Comparison of ENCODE assay signal across 8 cellular contexts in the genomic region with DNA sequence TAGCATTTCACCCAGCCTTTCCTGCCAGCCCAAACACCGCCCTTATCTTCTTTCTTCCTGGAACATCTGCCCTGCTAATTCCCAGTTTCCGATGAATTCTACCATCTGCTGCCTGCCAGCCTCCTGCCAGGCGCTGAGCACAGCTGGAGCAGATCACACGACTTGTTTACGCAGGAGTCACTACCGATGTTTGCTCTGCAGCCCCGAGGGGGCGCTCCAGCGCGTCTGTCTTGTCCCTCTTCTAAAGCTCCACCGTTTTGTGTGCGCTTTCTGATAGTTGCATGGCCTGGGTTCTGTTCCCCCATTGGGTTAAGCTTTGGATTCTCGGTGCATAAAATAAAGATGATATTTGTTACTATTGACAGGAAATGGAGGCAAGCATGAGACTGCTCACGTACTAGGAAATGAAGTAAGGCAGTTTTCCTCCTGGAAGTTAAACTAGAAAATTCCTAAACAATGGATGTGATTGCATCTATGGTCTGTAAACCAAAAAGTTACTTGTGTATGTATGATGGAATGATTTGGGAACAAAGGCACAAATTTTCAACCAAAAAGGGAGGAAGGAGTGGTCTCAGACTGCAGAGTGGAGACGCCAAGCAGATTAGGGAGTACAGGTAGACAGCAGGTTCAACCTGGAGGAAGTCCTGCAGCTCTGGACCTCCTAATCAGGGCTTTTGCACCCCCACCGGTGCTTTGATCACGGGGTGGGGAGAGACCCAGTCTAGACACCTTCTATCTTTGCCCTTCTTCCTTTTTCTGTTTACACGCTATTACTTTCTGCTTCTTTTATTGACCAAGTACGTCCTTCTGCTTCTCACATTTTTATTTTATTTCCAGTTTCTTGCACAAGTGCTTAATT. TPM values are rescaled to one million over a fixed set of nuclear protein-coding genes. Genes with fewer than 3 reads are reported as not detected.
DNase-seq lines count a peak whose midpoint lies in the region; ATAC-seq and TF ChIP-seq lines count a peak whose summit lies in the region.

No MANE protein-coding gene starts in this region.

- in situ Hi-C loops in IMR-90 (cut with MboI; ENCODE audit: low sequenced_read_pairs), result no loop called here

- CTCF ChIA-PET in IMR-90 (lab: Yijun Ruan, JAX) (interaction anchor here (0.6 to 2.6 kb wide), 11 partner anchors 9 to 319 kb away, joined by 3 to 12 read pairs (median 4); no protein-coding TSS in a partner anchor), PC-9 (lab: Charles Lee) (interaction anchor here (0.5 to 0.9 kb wide), 5 partner anchors 33 to 1899 kb away, joined by 3 to 4 read pairs (median 3); no protein-coding TSS in a partner anchor)

- no peak overlapping the region for H2BK120ac ChIP-seq in IMR-90 (ENCODE audit: low read depth, low read length)

- no peak overlapping the region for H3K56ac ChIP-seq in IMR-90 (ENCODE audit: extremely low read depth, insufficient read depth, low read length)

- peak; percentile 85 for DNase-seq in IMR-90
- peak in 1 of 2 experiments; percentile 62 for DNase-seq in PC-9
- DNase-seq in activated T-cell treated with anti-CD3 and anti-CD28 coated beads, Interleukin-2, amount 50 U/mL, for 72 hours, result peak; percentile 86 to 91
- DNase-seq in fibroblast of gingiva (ENCODE audit: low read depth), result peak; percentile 91
- DNase-seq in natural killer cell, result peak; percentile 75
- DNase-seq in stimulated activated CD8-positive, alpha-beta memory T cell treated with anti-CD3 and anti-CD28 coated beads, Interleukin-7, amount 100 ng/mL, for 48 hours (ENCODE audit: extremely low read depth in 1 of 2, low read depth in 1 of 2), result peak; percentile 78 to 81

- peaks cover 27% of the 10 kb centered on the region for H4K20me1 ChIP-seq in BLaER1
- peaks cover 23% of the 10 kb centered on the region for H4K20me1 ChIP-seq in IMR-90 (ENCODE audit: insufficient read depth, low read length)
- H4K20me1 ChIP-seq in PC-9 (ENCODE audit: insufficient read depth), result peaks cover 16% of the 10 kb centered on the region

- peaks cover 85% of the 10 kb centered on the region for H3K4me1 Mint-ChIP-seq in activated T-cell treated with anti-CD3 and anti-CD28 coated beads, Interleukin-2, amount 50 U/mL, for 72 hours (ENCODE audit: low read depth)
- peaks cover 36 to 40% of the 10 kb centered on the region in 2 donors for H3K4me1 Mint-ChIP-seq in natural killer cell

- H3K18ac ChIP-seq in IMR-90 (ENCODE audit: low read depth, low read length), result no peak overlapping the region

- no peak overlapping the region for H4K5ac ChIP-seq in IMR-90 (ENCODE audit: low read depth, low read length)

- BruUV-seq in IMR-90 (replicated peaks; lab: Mats Ljungman, UMichigan), result no TSS peak
- no TSS peak for BruUV-seq in PC-9 (replicated peaks; lab: Mats Ljungman, UMichigan)

- POLR2A ChIA-PET in IMR-90 (lab: Charles Lee; ENCODE audit: unreplicated experiment), result no interaction called here
- POLR2A ChIA-PET in PC-9 (lab: Charles Lee; ENCODE audit: unreplicated experiment), result no interaction called here

- peaks cover 4 to 7% of the 10 kb centered on the region in 2 donors for H3K9me3 Mint-ChIP-seq in activated T-cell treated with anti-CD3 and anti-CD28 coated beads, Interleukin-2, amount 50 U/mL, for 72 hours
- H3K9me3 Mint-ChIP-seq in natural killer cell, result no peaks in the 10 kb centered on the region

- peak overlapping the region; percentile 59 for H3K27ac Mint-ChIP-seq in activated T-cell treated with anti-CD3 and anti-CD28 coated beads, Interleukin-2, amount 50 U/mL, for 72 hours
- H3K27ac Mint-ChIP-seq in natural killer cell, result peak overlapping the region; percentile 26 to 73

- TF ChIP-seq POLR2A in IMR-90 (IDR thresholded peaks at IDR 0.05; ENCODE audit: low read depth, low read length), result no peak

- no peak overlapping the region for H3K14ac ChIP-seq in IMR-90 (replicated peaks; ENCODE audit: low read depth, low read length)

- H3K9me3 ChIP-seq in BLaER1 (0 out of 2 replicates have a peak, but pooled peaks cover 4% of the 10 kb centered on the region), IMR-90 (ENCODE audit: control insufficient read depth, insufficient read depth, low read length) (peaks cover 1% of the 10 kb centered on the region; the same call in 1 of the 2 replicates), PC-9 (ENCODE audit: insufficient read depth, low read depth) (no peaks in the 10 kb centered on the region)

- intact Hi-C loops in IMR-90 (cut with micrococcal nuclease), result no loop called here
- intact Hi-C loops in PC-9 (cut with micrococcal nuclease; ENCODE audit: unreplicated experiment), result loop anchor here (5.0 to 10.0 kb wide), 3 partner anchors 194 to 1272 kb away; a partner anchor contains a TSS
- intact Hi-C loops in natural killer cell (cut with micrococcal nuclease), result loop anchor here (5.0 to 10.0 kb wide), 4 partner anchors 66 to 591 kb away; a partner anchor contains a TSS

- peak overlapping the region; percentile 78 to 80 for H3K4me3 Mint-ChIP-seq in activated T-cell treated with anti-CD3 and anti-CD28 coated beads, Interleukin-2, amount 50 U/mL, for 72 hours
- H3K4me3 Mint-ChIP-seq in natural killer cell, result peak overlapping the region; percentile 61

- H2BK5ac ChIP-seq in IMR-90 (ENCODE audit: low read depth, low read length, poor library complexity, severe bottlenecking), result no peak overlapping the region

- no peak overlapping the region for H3K23ac ChIP-seq in IMR-90 (ENCODE audit: low read depth, low read length)

- H3K4me3 ChIP-seq in BLaER1 (no peak overlapping the region), IMR-90 (ENCODE audit: insufficient read depth, low read depth, low read length) (no peak overlapping the region), PC-9 (no peak overlapping the region)

- H3K4ac ChIP-seq in IMR-90 (ENCODE audit: low read depth, low read length), result peak overlapping the region; percentile 12; the same call in 1 of the 2 replicates

- TF ChIP-seq CTCF in IMR-90 (conservative IDR thresholded peaks at IDR 0.05; ENCODE audit: low read depth, low read length) (peak; percentile 85), PC-9 (conservative IDR thresholded peaks at IDR 0.05) (peak; percentile 43; the same call in 1 of the 2 replicates), natural killer cell (IDR thresholded peaks at IDR 0.05) (peak; percentile 90)

- no peaks in the 10 kb centered on the region for H3K9me2 ChIP-seq in PC-9 (ENCODE audit: insufficient read depth)

- dilution Hi-C loops in IMR-90 (cut with HindIII; ENCODE audit: low sequenced_read_pairs, unreplicated experiment), result no loop called here

- H3K79me2 ChIP-seq in PC-9 (ENCODE audit: low read depth), result peaks cover 24% of the 10 kb centered on the region

- peak; percentile 47 for ATAC-seq in GM19438 (IDR thresholded peaks at IDR 0.05; ENCODE audit: low read depth, unreplicated experiment)
- ATAC-seq in IMR-90 (ENCODE audit: low read depth), result peak; percentile 30
- peak; percentile 36 to 38 for ATAC-seq in activated T-cell treated with anti-CD3 and anti-CD28 coated beads, Interleukin-2, amount 50 U/mL, for 72 hours (replicated peaks in 1 of 2)
- ATAC-seq in natural killer cell, result peak; percentile 38 to 56 (median 45)

- H4K8ac ChIP-seq in IMR-90 (ENCODE audit: low read depth in 2 of 2, low read length in 2 of 2), result peak overlapping the region; percentile 2 to 65; a peak in 2 of 4 replicates

- H2AK9ac ChIP-seq in IMR-90 (replicated peaks; ENCODE audit: low read depth, low read length, poor library complexity), result no peak overlapping the region

- WGBS in IMR-90 (ENCODE audit: extremely low coverage in 2 of 2, insufficient read length in 1 of 2), 2 experiments, result 14% methylated on average over 7 of the region's 19 CpGs; no CpG with 5 or more reads in 1 of the 2 experiments

- H2AK5ac ChIP-seq in IMR-90 (ENCODE audit: low read depth, low read length), result no peak overlapping the region

- H3K27me3 ChIP-seq in BLaER1, result no peaks in the 10 kb centered on the region
- H3K27me3 ChIP-seq in IMR-90 (ENCODE audit: control insufficient read depth, insufficient read depth, low read length), result no peaks in the 10 kb centered on the region
- H3K27me3 ChIP-seq in PC-9 (ENCODE audit: insufficient read depth, low read depth), result peaks cover 11% of the 10 kb centered on the region

- H3K79me1 ChIP-seq in IMR-90 (ENCODE audit: low read depth in 1 of 2, low read length in 2 of 2), result peaks cover 2 to 21% of the 10 kb centered on the region in 2 experiments; a peak in 3 of 4 replicates

- no peaks in the 10 kb centered on the region for H3K27me3 Mint-ChIP-seq in activated T-cell treated with anti-CD3 and anti-CD28 coated beads, Interleukin-2, amount 50 U/mL, for 72 hours (ENCODE audit: low read depth)
- H3K27me3 Mint-ChIP-seq in natural killer cell (ENCODE audit: low read depth in 2 of 2), result peaks cover 21 to 28% of the 10 kb centered on the region in 2 donors

- H2BK15ac ChIP-seq in IMR-90 (ENCODE audit: low read depth, low read length), result no peak overlapping the region

- H3F3A ChIP-seq in PC-9 (ENCODE audit: insufficient read depth, low read depth), result no peaks in the 10 kb centered on the region

- H2AFZ ChIP-seq in IMR-90 (replicated peaks; ENCODE audit: low read length, poor library complexity) (peak overlapping the region; percentile 87), PC-9 (no peak overlapping the region)

- H3K36me3 ChIP-seq in BLaER1 (no peaks in the 10 kb centered on the region), IMR-90 (ENCODE audit: control insufficient read depth, insufficient read depth, low read length) (no peaks in the 10 kb centered on the region), PC-9 (ENCODE audit: low read depth) (no peaks in the 10 kb centered on the region)

- H3K36me3 Mint-ChIP-seq in activated T-cell treated with anti-CD3 and anti-CD28 coated beads, Interleukin-2, amount 50 U/mL, for 72 hours (ENCODE audit: insufficient read depth in 2 of 2), result peaks cover 9 to 14% of the 10 kb centered on the region in 2 donors
- H3K36me3 Mint-ChIP-seq in natural killer cell, result no peaks in the 10 kb centered on the region

- H4K91ac ChIP-seq in IMR-90 (ENCODE audit: insufficient read depth, low read depth, low read length), result no peak overlapping the region

- H2BK20ac ChIP-seq in IMR-90 (ENCODE audit: low read depth, low read length), result peak overlapping the region; percentile 9; the same call in 1 of the 2 replicates

- H3K9ac ChIP-seq in BLaER1 (no peak overlapping the region), IMR-90 (ENCODE audit: low read depth, low read length) (no peak overlapping the region)

- H3K4me2 ChIP-seq in BLaER1, result peak overlapping the region; percentile 17
- H3K4me2 ChIP-seq in IMR-90 (ENCODE audit: low read depth, low read length), result peak overlapping the region; percentile 47
- H3K4me2 ChIP-seq in PC-9, result no peak overlapping the region

- peaks cover 2% of the 10 kb centered on the region; the same call in 1 of the 2 replicates for H3K9me1 ChIP-seq in IMR-90 (ENCODE audit: insufficient read depth, low read length)

- H3K4me1 ChIP-seq in BLaER1 (peaks cover 44% of the 10 kb centered on the region), IMR-90 (ENCODE audit: control insufficient read depth, insufficient read depth, low read length) (peaks cover 21% of the 10 kb centered on the region), PC-9 (replicated peaks; ENCODE audit: insufficient read depth) (peaks cover 14% of the 10 kb centered on the region)

- peak; percentile 57 for TF ChIP-seq RAD21 in IMR-90 (IDR thresholded peaks at IDR 0.05; ENCODE audit: low read length)

- H3K27ac ChIP-seq in BLaER1, result no peak overlapping the region
- no peak overlapping the region; the same call in 1 of the 2 replicates for H3K27ac ChIP-seq in IMR-90 (ENCODE audit: insufficient read depth, low read length)
- no peak overlapping the region for H3K27ac ChIP-seq in PC-9

RNA-seq across cellular contexts. Expression of a gene that starts 2.2 kb away (rescaled TPM):
- total RNA-seq in IMR-90 (2012; rRNA removed) (24.6 and 35.6 TPM in 2 replicates), PC-9 (2021) (98.2 and 131 TPM in 2 replicates), natural killer cell (100 to 1,000 TPM; 120 to 147 (median 147) TPM)
- 42.9 and 56.7 TPM in 2 replicates for polyA plus RNA-seq in IMR-90 (2012; rRNA removed)
- polyA plus RNA-seq in IMR-90 (2012; cell fraction: cytosol; rRNA removed), result 9.1 and 9.6 TPM in 2 replicates
- polyA plus RNA-seq in IMR-90 (2012; cell fraction: nucleus; rRNA removed; ENCODE audit: low replicate concordance), result 38.8 and 95.6 TPM in 2 replicates
- total RNA-seq in activated T-cell treated with anti-CD3 and anti-CD28 coated beads, Interleukin-2, amount 50 U/mL, for 72 hours, result 100 to 1,000 TPM; 156 to 200 TPM

RNA-seq across cellular contexts. Expression of a gene that starts 24.4 kb away (rescaled TPM):
- total RNA-seq in IMR-90 (2012; rRNA removed), result not detected in 2 replicates
- not detected in 2 replicates for polyA plus RNA-seq in IMR-90 (2012; rRNA removed)
- not detected in 2 replicates for polyA plus RNA-seq in IMR-90 (2012; cell fraction: cytosol; rRNA removed)
- not detected in 2 replicates for polyA plus RNA-seq in IMR-90 (2012; cell fraction: nucleus; rRNA removed; ENCODE audit: low replicate concordance)
- total RNA-seq in PC-9 (2021), result not detected in 2 replicates
- 1,000 to 10,000 TPM in 1 of 2 donors, 100 to 1,000 TPM in 1; 848 to 1,110 TPM for total RNA-seq in activated T-cell treated with anti-CD3 and anti-CD28 coated beads, Interleukin-2, amount 50 U/mL, for 72 hours
- 10 to 100 TPM in 1 of 3 donors, 1 to 10 TPM in 2; 3.4 to 11.2 (median 3.7) TPM for total RNA-seq in natural killer cell

Comparison
In these comparisons a context has a peak if more than half of its experiments do, and no peak if none do; other contexts are left out.
1. RNA of a gene that starts 24.4 kb away (total RNA-seq): 848 to 1,110 TPM in activated T-cell treated with anti-CD3 and anti-CD28 coated beads, Interleukin-2, amount 50 U/mL, for 72 hours; 3.4 to 11.2 TPM in natural killer cell, not detected in IMR-90 and not detected in PC-9; every median in the first group is over 10 times any median in the second.
2. Peak in every context shown above with its lines, with median percentiles within 50 percentile points of each other: ATAC-seq and CTCF ChIP-seq.